ENCODE assay signal across 8 cellular contexts in genomic region chr7:102748605-102749322, GRCh38. TPM values are rescaled to one million over a fixed set of nuclear protein-coding genes. Genes with fewer than 3 reads are reported as not detected.
DNase-seq lines count a peak whose midpoint lies in the region; ATAC-seq and TF ChIP-seq lines count a peak whose summit lies in the region.
"Not testable (repeated sequence)": the region's sequence is repeated elsewhere in the genome, so short reads cannot be mapped to it uniquely, and the experiment has no call there.

Gene FAM185A, plus strand, starts transcription at chr7:102748999. Its CDS starts 209 bp downstream, at chr7:102749208.

- intact Hi-C loops in left cardiac atrium (cut with DNase I); posterior cingulate gyrus (cut with DNase I): not testable (repeated sequence)

- TF ChIP-seq CTCF in type B pancreatic cell (conservative IDR thresholded peaks at IDR 0.05) = not testable (repeated sequence)

- H3K36me3 Mint-ChIP-seq in type B pancreatic cell = not testable (repeated sequence)

- peak; percentile 98 for ATAC-seq in HG02884 (IDR thresholded peaks at IDR 0.05; ENCODE audit: unreplicated experiment)
- peak; percentile 99 to 100 for ATAC-seq in left cardiac atrium

- TF ChIP-seq POLR2A in GM15510 (IDR thresholded peaks at IDR 0.05; ENCODE audit: borderline replicate concordance, extremely low read depth, insufficient read length) = peak; percentile 35

- not testable (repeated sequence) for H3K9me3 Mint-ChIP-seq in type B pancreatic cell

- DNase-seq in NCI-H146 treated with DMSO at 0.1 percent for 48 hours (lab: John Stamatoyannopoulos, UW; ENCODE audit: unreplicated experiment) (peak; percentile 99), T-helper 1 cell (peak; percentile 86 to 99 (median 94)), amygdala (lab: John Stamatoyannopoulos, UW) (peak; percentile 57 to 100 (median 99)), left cardiac atrium (peak; percentile 99), posterior cingulate gyrus (peak; percentile 98 to 100 (median 100)), type B pancreatic cell (ENCODE audit: extremely low spot score, unreplicated experiment) (peak; percentile 96)

- H3K27me3 Mint-ChIP-seq in type B pancreatic cell = not testable (repeated sequence)

- H3K4me1 Mint-ChIP-seq in type B pancreatic cell (ENCODE audit: unreplicated experiment) = not testable (repeated sequence)

- H3K27ac Mint-ChIP-seq in type B pancreatic cell = peak within 1 kb of the TSS; percentile 72

- H3K4me3 Mint-ChIP-seq in type B pancreatic cell = peak within 1 kb of the TSS; percentile 86

RNA-seq across cellular contexts. Expression of gene FAM185A, which starts in this region (rescaled TPM):
- total RNA-seq in left cardiac atrium = 1 to 10 TPM; 4.4 to 4.5 TPM
- total RNA-seq in type B pancreatic cell (ENCODE audit: low replicate concordance) = 8.6 and 8.7 TPM in 2 replicates

Comparison
In these comparisons a context has a peak if more than half of its experiments do, and no peak if none do; other contexts are left out.
1. Peak in every context shown above with its lines: DNase-seq and ATAC-seq.